Comparison of ENCODE assay signal across 28 cellular contexts in the genomic region with DNA sequence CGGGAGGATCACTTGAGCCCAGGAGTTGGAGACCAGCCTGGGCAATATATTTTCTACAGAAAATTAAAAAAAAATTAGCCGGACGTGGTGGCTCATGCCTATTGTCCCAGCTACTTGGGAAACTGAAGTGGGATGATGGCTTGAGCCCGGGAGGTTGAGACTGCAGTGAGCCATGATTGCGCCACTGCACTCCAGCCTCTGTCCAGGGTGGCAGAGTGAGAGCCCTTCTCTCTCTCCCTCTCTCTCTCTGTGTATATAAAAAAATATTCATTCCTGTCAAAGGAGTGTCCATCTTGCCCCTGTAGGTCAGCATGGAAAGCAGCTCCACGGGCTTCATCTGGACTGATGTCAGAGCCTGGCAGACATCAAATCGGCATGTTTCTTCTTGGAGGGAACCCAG. TPM values are rescaled to one million over a fixed set of nuclear protein-coding genes. Genes with fewer than 3 reads are reported as not detected.
"Had no signal": no experiment of that assay in that cellular context is flagged by ENCODE, and none has a peak within 500 bp of the region (broad histone marks: within the 10 kb centered on the region; RNA-seq: fewer than 3 reads in every experiment).

No MANE protein-coding gene starts in this region.

- DNase-seq: activated CD4-positive, alpha-beta memory T cell treated with anti-CD3 and anti-CD28 coated beads for 36 hours; activated CD4-positive, alpha-beta T cell treated with anti-CD3 and anti-CD28 coated beads for 36 hours; activated CD4-positive, alpha-beta T cell treated with anti-CD3 and anti-CD28 coated beads, Interleukin-2, amount 10 ng/mL, durations not matched to agents 24 days and 14 days; activated CD4-positive, CD25-positive, alpha-beta regulatory T cell; activated CD4-positive, CD25-positive, alpha-beta regulatory T cell treated with anti-CD3 and anti-CD28 coated beads, Interleukin-2, amount 50 U/mL, for 72 hours; activated CD8-positive, alpha-beta memory T cell treated with anti-CD3 and anti-CD28 coated beads, Interleukin-2, amount 10 ng/mL, durations not matched to agents 7 days and 5 days; activated CD8-positive, alpha-beta memory T cell treated with anti-CD3 and anti-CD28 coated beads, Interleukin-2, amount 50 U/mL, for 4 hours; activated CD8-positive, alpha-beta T cell treated with anti-CD3 and anti-CD28 coated beads, Interleukin-2, amount 10 ng/mL, durations not matched to agents 7 days and 5 days; activated effector memory CD4-positive, alpha-beta T cell treated with anti-CD3 and anti-CD28 coated beads, Interleukin-2, amount 50 U/mL, for 16 hours; activated naive CD4-positive, alpha-beta T cell treated with anti-CD3 and anti-CD28 coated beads for 36 hours; activated naive CD8-positive, alpha-beta T cell treated with anti-CD3 and anti-CD28 coated beads, Interleukin-2, amount 10 ng/mL, durations not matched to agents 7 days and 5 days; activated T-cell treated with anti-CD3 and anti-CD28 coated beads, Interleukin-2, amount 50 U/mL, for 1 hour; activated T-cell treated with anti-CD3 and anti-CD28 coated beads, Interleukin-2, amount 50 U/mL, for 48 hours; central memory CD4-positive, alpha-beta T cell; dorsolateral prefrontal cortex; effector memory CD4-positive, alpha-beta T cell; endodermal cell; foreskin keratinocyte; head of caudate nucleus; T-helper 1 cell; T-helper 17 cell; T1000 had no signal

- H3K36me3 ChIP-seq: ascending aorta, breast epithelium, cardiac muscle cell, gastroesophageal sphincter had no signal

- H3K4me3 ChIP-seq: ascending aorta, breast epithelium, cardiac muscle cell, coronary artery, dorsolateral prefrontal cortex, gastroesophageal sphincter had no signal

- H3K27ac ChIP-seq: ascending aorta, breast epithelium, cardiac muscle cell, coronary artery, foreskin keratinocyte, gastroesophageal sphincter had no signal

- H3K27me3 ChIP-seq: ascending aorta, breast epithelium, cardiac muscle cell, dorsolateral prefrontal cortex had no signal

- H3K4me1 ChIP-seq: ascending aorta, breast epithelium, foreskin keratinocyte, gastroesophageal sphincter had no signal

- ATAC-seq: activated CD4-positive, alpha-beta T cell treated with anti-CD3 and anti-CD28 coated beads for 36 hours; activated CD8-positive, alpha-beta memory T cell treated with anti-CD3 and anti-CD28 coated beads, Interleukin-2, amount 10 ng/mL, durations not matched to agents 7 days and 5 days; activated CD8-positive, alpha-beta T cell treated with anti-CD3 and anti-CD28 coated beads, Interleukin-2, amount 10 ng/mL, durations not matched to agents 7 days and 5 days; esophagus mucosa; foreskin keratinocyte; gastroesophageal sphincter; T-helper 17 cell had no signal

- H3K9me3 ChIP-seq: ascending aorta, gastroesophageal sphincter had no signal

RNA-seq across cellular contexts. Expression of gene MGAT5B, which starts 31.2 kb away (rescaled TPM):
- total RNA-seq: activated CD4-positive, alpha-beta T cell treated with anti-CD3 and anti-CD28 coated beads for 36 hours; ascending aorta had no signal
